Comparison of ENCODE assay signal across 31 cellular contexts in genomic region chr6:29656157-29656556, GRCh38. TPM values are rescaled to one million over a fixed set of nuclear protein-coding genes. Genes with fewer than 3 reads are reported as not detected.
DNase-seq lines count a peak whose midpoint lies in the region; ATAC-seq, FAIRE-seq and TF ChIP-seq lines count a peak whose summit lies in the region.
"Had no signal": no experiment of that assay in that cellular context is flagged by ENCODE, and none has a peak within 500 bp of the region (broad histone marks: within the 10 kb centered on the region; RNA-seq: fewer than 3 reads in every experiment).

No MANE protein-coding gene starts in this region.

- H3K4me2 ChIP-seq in MM.1S (ENCODE audit: low read depth, low read length) = 0 out of 2 replicates have a peak overlapping the region, but pooled peaks have one; percentile 4

- no peak for FAIRE-seq in H54 (lab: Jason Lieb, UNC)
- FAIRE-seq: endothelial cell of umbilical vein, HTR-8/SVneo, keratinocyte, small intestine had no signal

- H3K27me3 ChIP-seq in MM.1S (replicated peaks; ENCODE audit: insufficient read depth, low read length) (no peaks in the 10 kb centered on the region), dorsolateral prefrontal cortex (peaks cover 0 to 13% (median 0%) of the 10 kb centered on the region in 45 donors), right atrium auricular region (no peaks in the 10 kb centered on the region), thoracic aorta (replicated peaks; ENCODE audit: insufficient read depth) (no peaks in the 10 kb centered on the region)

- TF ChIP-seq POLR2A in H54 (IDR thresholded peaks at IDR 0.05; ENCODE audit: low read depth, low read length) = no peak

- H3K79me2 ChIP-seq in MM.1S (ENCODE audit: low read length) = no peaks in the 10 kb centered on the region

- no peaks in the 10 kb centered on the region for H3K9me3 ChIP-seq in MM.1S (replicated peaks; ENCODE audit: insufficient read depth, low read length)
- no peaks in the 10 kb centered on the region for H3K9me3 ChIP-seq in right atrium auricular region
- H3K9me3 ChIP-seq in thoracic aorta = no peaks in the 10 kb centered on the region
- H3K9me3 ChIP-seq: lower lobe of right lung, mucosa of descending colon had no signal

- no peaks in the 10 kb centered on the region for H4K20me1 ChIP-seq in MM.1S (ENCODE audit: insufficient read depth, low read length)

- H3K27ac ChIP-seq in MM.1S (ENCODE audit: low read length) (no peak overlapping the region), dorsolateral prefrontal cortex (peak overlapping the region; percentile 84 to 100 (median 98)), right atrium auricular region (peak overlapping the region; percentile 76 to 92), thoracic aorta (peak overlapping the region; percentile 80)
- H3K27ac ChIP-seq: C4-2B, lower lobe of right lung had no signal

- H2AFZ ChIP-seq in MM.1S (ENCODE audit: low read length) = no peak overlapping the region

- H3K4me1 ChIP-seq in MM.1S (ENCODE audit: low read length) = peaks cover 17% of the 10 kb centered on the region
- peaks cover 0 to 25% of the 10 kb centered on the region in 2 donors for H3K4me1 ChIP-seq in right atrium auricular region
- H3K4me1 ChIP-seq in thoracic aorta (ENCODE audit: control insufficient read depth in 1 of 2, low read depth in 2 of 2) = peaks cover 11 to 27% of the 10 kb centered on the region in 2 donors
- H3K4me1 ChIP-seq: lower lobe of right lung had no signal

- no peaks in the 10 kb centered on the region for H3K9me2 ChIP-seq in MM.1S (replicated peaks; ENCODE audit: insufficient read depth, low read length)

- no peak for DNase-seq in MM.1S
- no peak for DNase-seq in dorsolateral prefrontal cortex
- DNase-seq in right atrium auricular region (ENCODE audit: low spot score) = no peak
- no peak for DNase-seq in thoracic aorta (ENCODE audit: low spot score)
- no peak for DNase-seq in activated T-cell treated with anti-CD3 and anti-CD28 coated beads for 4 hours
- DNase-seq in H54 (ENCODE audit: insufficient read length, low spot score) = no peak
- no peak for DNase-seq in activated CD4-positive, CD25-positive, alpha-beta regulatory T cell (lab: John Stamatoyannopoulos, UW)
- DNase-seq: activated effector memory CD4-positive, alpha-beta T cell treated with anti-CD3 and anti-CD28 coated beads, Interleukin-2, amount 50 U/mL, for 16 hours; activated naive CD8-positive, alpha-beta T cell treated with anti-CD3 and anti-CD28 coated beads for 36 hours; DND-41; H9; KBM-7; lower lobe of right lung; mucosa of descending colon; MV-4-11; NCI-H146; NCI-H2107; NCI-H446; OCI-M1; small intestine; stimulated activated CD4-positive, alpha-beta T cell treated with anti-CD3 and anti-CD28 coated beads, Interleukin-1b, Interleukin-23, amount 100 ng/mL, for 48 hours; stimulated activated CD8-positive, alpha-beta memory T cell treated with anti-CD3 and anti-CD28 coated beads, Interleukin-4, amount 100 ng/mL, for 48 hours; T-helper 2 cell had no signal

- TF ChIP-seq CTCF in MM.1S (IDR thresholded peaks at IDR 0.05; ENCODE audit: low read length) (no peak), dorsolateral prefrontal cortex (IDR thresholded peaks at IDR 0.05 in 54 of 56, conservative IDR thresholded peaks at IDR 0.05 in 2 of 56; ENCODE audit: low read depth in 1 of 56, partially characterized antibody in 56 of 56) (no peak), right atrium auricular region (IDR thresholded peaks at IDR 0.05) (no peak), thoracic aorta (IDR thresholded peaks at IDR 0.05) (no peak)

- H3K9ac ChIP-seq in MM.1S (ENCODE audit: low read length) = no peak overlapping the region

- ATAC-seq in thoracic aorta (ENCODE audit: insufficient number of reproducible peaks, low FRiP score, low read depth) (peak; percentile 61), GM21825 (IDR thresholded peaks at IDR 0.05; ENCODE audit: unreplicated experiment) (no peak)
- ATAC-seq: lower lobe of right lung, mucosa of descending colon, SK-N-SH treated with all-trans-retinoic acid at 6 μM for 48 hours had no signal

- H3F3A ChIP-seq in MM.1S (ENCODE audit: insufficient read depth, low read length) = no peaks in the 10 kb centered on the region

- intact Hi-C loops in dorsolateral prefrontal cortex (cut with DNase I) = loop anchor here in 1 of 2 donors (10.0 kb wide), 1 partner anchor 409 kb away; the partner anchor contains the start of genes POLR1H and PPP1R11

- H3K36me3 ChIP-seq in MM.1S (replicated peaks; ENCODE audit: insufficient read depth, low read length) (no peaks in the 10 kb centered on the region), right atrium auricular region (no peaks in the 10 kb centered on the region), thoracic aorta (no peaks in the 10 kb centered on the region)
- H3K36me3 ChIP-seq: lower lobe of right lung had no signal

- H3K4me3 ChIP-seq in MM.1S (ENCODE audit: low read length) (no peak overlapping the region), dorsolateral prefrontal cortex (peak overlapping the region in 54 of 59 donors; percentile 9 to 85 (median 63)), right atrium auricular region (no peak overlapping the region), thoracic aorta (no peak overlapping the region)
- H3K4me3 ChIP-seq: lower lobe of right lung, mucosa of descending colon had no signal

RNA-seq across cellular contexts. Expression of gene MOG, which starts 0.7 kb away (rescaled TPM):
- 100 to 1,000 TPM in 93 of 120 experiments, 10 to 100 TPM in 27; 23.2 to 788 (median 170) TPM for total RNA-seq in dorsolateral prefrontal cortex
- 1 to 10 TPM in 1 of 2 donors, under 1 TPM in 1; 0.16 to 2.4 TPM for total RNA-seq in right atrium auricular region
- not detected for total RNA-seq in thoracic aorta
- total RNA-seq: activated naive CD8-positive, alpha-beta T cell treated with anti-CD3 and anti-CD28 coated beads for 36 hours; endothelial cell of umbilical vein; lower lobe of right lung; mucosa of descending colon; osteoblast; urinary bladder had no signal

RNA-seq across cellular contexts. Expression of gene GABBR1, which starts 23.2 kb away (rescaled TPM):
- total RNA-seq in dorsolateral prefrontal cortex (100 to 1,000 TPM; 180 to 458 (median 348) TPM), right atrium auricular region (10 to 100 TPM; 16.4 to 32.0 TPM), thoracic aorta (100 to 1,000 TPM in 1 of 2 donors, 10 to 100 TPM in 1; 63.2 to 112 TPM)

RNA-seq across cellular contexts. Expression of gene ZFP57, which starts 24.8 kb away (rescaled TPM):
- total RNA-seq in dorsolateral prefrontal cortex = under 1 TPM in 16 of 120 experiments, not detected in 104; 0.24 to 0.82 (median 0.47) TPM
- total RNA-seq in right atrium auricular region = 10 to 100 TPM in 1 of 2 donors, under 1 TPM in 1; 0.30 to 12.6 TPM
- total RNA-seq in thoracic aorta = 1 to 10 TPM in 1 of 2 donors, not detected in 1; 3.2 TPM
- total RNA-seq: endothelial cell of umbilical vein, lower lobe of right lung, mucosa of descending colon, urinary bladder had no signal

Comparison
In these comparisons a context has a peak if more than half of its experiments do, and no peak if none do; other contexts are left out.
1. H3K4me3 ChIP-seq: peak in dorsolateral prefrontal cortex (54 of 59); none in MM.1S (single experiment), right atrium auricular region (0 of 2) and thoracic aorta (single experiment).
2. RNA of gene MOG, which starts 0.7 kb away (total RNA-seq): 23.2 to 788 TPM in dorsolateral prefrontal cortex; 0.16 to 2.4 TPM in right atrium auricular region and not detected in thoracic aorta; every median in the first group is over 4 times any median in the second.